30 cellular contexts compared by ENCODE assay signal in the genomic region with DNA sequence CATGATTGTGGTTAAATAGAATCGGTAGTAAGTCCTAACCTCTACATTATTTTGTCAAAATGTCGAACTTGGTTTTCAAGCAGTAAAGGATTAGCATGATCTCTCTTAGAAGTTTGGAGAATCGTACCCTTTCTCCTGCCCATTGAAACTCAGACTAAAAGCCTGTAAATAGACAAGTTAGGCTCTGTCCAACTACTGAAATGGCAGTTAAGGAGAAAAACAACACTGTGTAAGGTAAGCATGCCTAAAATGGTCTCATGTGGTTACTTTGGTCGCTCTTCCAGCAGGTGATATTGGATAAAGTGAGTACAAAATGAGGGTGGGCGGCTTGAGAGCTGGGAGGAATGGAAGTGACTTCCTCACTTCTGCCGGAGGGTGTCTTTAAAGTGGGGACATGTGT.
"Had no signal": no experiment of that assay in that cellular context is flagged by ENCODE, and none has a peak within 500 bp of the region (broad histone marks: within the 10 kb centered on the region; RNA-seq: fewer than 3 reads in every experiment).

No MANE protein-coding gene starts in this region.

- H3K9me3 ChIP-seq: adrenal gland, SJCRH30 had no signal

- H3K27me3 Mint-ChIP-seq: activated CD4-positive, alpha-beta memory T cell treated with anti-CD3 and anti-CD28 coated beads, Interleukin-2, amount 10 ng/mL, durations not matched to agents 7 days and 5 days; activated CD4-positive, alpha-beta T cell treated with anti-CD3 and anti-CD28 coated beads for 36 hours; activated naive CD4-positive, alpha-beta T cell treated with anti-CD3 and anti-CD28 coated beads, Interleukin-2, amount 10 ng/mL, durations not matched to agents 7 days and 5 days; activated naive CD8-positive, alpha-beta T cell treated with anti-CD3 and anti-CD28 coated beads, Interleukin-2, amount 10 ng/mL, durations not matched to agents 7 days and 5 days had no signal

- H3K27ac Mint-ChIP-seq: activated CD4-positive, alpha-beta memory T cell treated with anti-CD3 and anti-CD28 coated beads, Interleukin-2, amount 10 ng/mL, durations not matched to agents 7 days and 5 days; activated CD4-positive, alpha-beta T cell treated with anti-CD3 and anti-CD28 coated beads for 36 hours; activated naive CD4-positive, alpha-beta T cell treated with anti-CD3 and anti-CD28 coated beads, Interleukin-2, amount 10 ng/mL, durations not matched to agents 7 days and 5 days; activated naive CD8-positive, alpha-beta T cell treated with anti-CD3 and anti-CD28 coated beads, Interleukin-2, amount 10 ng/mL, durations not matched to agents 7 days and 5 days; T-helper 1 cell treated with Interleukin-12 subunit alpha and Interleukin-12 subunit beta and Interleukin-4 antibody, amounts not matched to agents 30 μg/mL and 1 μg/mL, for 36 hours had no signal

- H3K27me3 ChIP-seq: adrenal gland, SJCRH30 had no signal

- ATAC-seq: activated CD4-positive, alpha-beta T cell treated with anti-CD3 and anti-CD28 coated beads for 36 hours; K562; Panc1 had no signal

- H3K9me3 Mint-ChIP-seq: activated CD4-positive, alpha-beta memory T cell treated with anti-CD3 and anti-CD28 coated beads, Interleukin-2, amount 10 ng/mL, durations not matched to agents 7 days and 5 days; activated naive CD4-positive, alpha-beta T cell treated with anti-CD3 and anti-CD28 coated beads, Interleukin-2, amount 10 ng/mL, durations not matched to agents 7 days and 5 days; activated naive CD8-positive, alpha-beta T cell treated with anti-CD3 and anti-CD28 coated beads, Interleukin-2, amount 10 ng/mL, durations not matched to agents 7 days and 5 days; T-helper 1 cell treated with Interleukin-12 subunit alpha and Interleukin-12 subunit beta and Interleukin-4 antibody, amounts not matched to agents 30 μg/mL and 1 μg/mL, for 36 hours had no signal

- DNase-seq: activated CD4-positive, alpha-beta memory T cell treated with anti-CD3 and anti-CD28 coated beads, Interleukin-2, amount 10 ng/mL, durations not matched to agents 7 days and 5 days; activated CD4-positive, alpha-beta T cell treated with anti-CD3 and anti-CD28 coated beads for 36 hours; activated CD4-positive, alpha-beta T cell treated with anti-CD3 and anti-CD28 coated beads, Interleukin-2, amount 50 U/mL, for 1 hour; activated CD8-positive, alpha-beta memory T cell treated with anti-CD3 and anti-CD28 coated beads, Interleukin-2, amount 50 U/mL, for 48 hours; activated gamma-delta T cell; activated naive CD4-positive, alpha-beta T cell treated with anti-CD3 and anti-CD28 coated beads, Interleukin-2, amount 10 ng/mL, durations not matched to agents 7 days and 5 days; activated naive CD8-positive, alpha-beta T cell treated with anti-CD3 and anti-CD28 coated beads, Interleukin-2, amount 10 ng/mL, durations not matched to agents 7 days and 5 days; activated T-cell treated with anti-CD3 and anti-CD28 coated beads, Interleukin-2, amount 50 U/mL, for 1 hour; adrenal gland; anterior cingulate cortex; cerebellar nuclear complex; Karpas-422; MM.1S; NCI-H1105; NCI-H1436; NCI-H1694 treated with DMSO at 0.1 percent for 48 hours; NCI-H2029 treated with DMSO at 0.1 percent for 48 hours; NCI-H345; NCI-H510A treated with DMSO at 0.1 percent for 48 hours; NCI-H69; NK-92 treated with Interleukin-12 subunit alpha and Interleukin-12 subunit beta, amount 100 ng/mL, for 24 hours; OCI-M1; Right ventricle myocardium superior; SJCRH30; T-helper 9 cell had no signal

- H3K27ac ChIP-seq: adrenal gland, RWPE1, SJCRH30, VCaP had no signal

- H3K4me1 ChIP-seq: adrenal gland, SJCRH30 had no signal

- H3K4me1 Mint-ChIP-seq: activated CD4-positive, alpha-beta memory T cell treated with anti-CD3 and anti-CD28 coated beads, Interleukin-2, amount 10 ng/mL, durations not matched to agents 7 days and 5 days; activated CD4-positive, alpha-beta T cell treated with anti-CD3 and anti-CD28 coated beads for 36 hours; activated naive CD4-positive, alpha-beta T cell treated with anti-CD3 and anti-CD28 coated beads, Interleukin-2, amount 10 ng/mL, durations not matched to agents 7 days and 5 days; activated naive CD8-positive, alpha-beta T cell treated with anti-CD3 and anti-CD28 coated beads, Interleukin-2, amount 10 ng/mL, durations not matched to agents 7 days and 5 days had no signal

- H3K4me3 ChIP-seq: adrenal gland, K562, SJCRH30 had no signal

- H3K4me3 Mint-ChIP-seq: activated CD4-positive, alpha-beta memory T cell treated with anti-CD3 and anti-CD28 coated beads, Interleukin-2, amount 10 ng/mL, durations not matched to agents 7 days and 5 days; activated CD4-positive, alpha-beta T cell treated with anti-CD3 and anti-CD28 coated beads for 36 hours; activated naive CD4-positive, alpha-beta T cell treated with anti-CD3 and anti-CD28 coated beads, Interleukin-2, amount 10 ng/mL, durations not matched to agents 7 days and 5 days; activated naive CD8-positive, alpha-beta T cell treated with anti-CD3 and anti-CD28 coated beads, Interleukin-2, amount 10 ng/mL, durations not matched to agents 7 days and 5 days; T-helper 1 cell treated with Interleukin-12 subunit alpha and Interleukin-12 subunit beta and Interleukin-4 antibody, amounts not matched to agents 30 μg/mL and 1 μg/mL, for 36 hours had no signal
